ENCODE assay signal across 9 cellular contexts in genomic region chr19:28703400-28703956, GRCh38.
"Had no signal": no experiment of that assay in that cellular context is flagged by ENCODE, and none has a peak within 500 bp of the region (broad histone marks: within the 10 kb centered on the region; RNA-seq: fewer than 3 reads in every experiment).

No MANE protein-coding gene starts in this region.

- H3K4me3 Mint-ChIP-seq: HFFc6, IgD-negative memory B cell had no signal

- H3K27ac Mint-ChIP-seq: HFFc6, IgD-negative memory B cell had no signal

- DNase-seq: GOT3, H7, HFFc6, KBM-7 had no signal

- H3K4me3 ChIP-seq: HAP-1 had no signal

- H3K36me3 ChIP-seq: HAP-1 had no signal

- H3K36me3 Mint-ChIP-seq: IgD-negative memory B cell had no signal

- H3K4me1 ChIP-seq: HAP-1 had no signal

- H3K27me3 Mint-ChIP-seq: IgD-negative memory B cell had no signal

- ATAC-seq: HCT116, HepG2 had no signal

- H3K27ac ChIP-seq: HL-60 had no signal

- H3K4me1 Mint-ChIP-seq: IgD-negative memory B cell had no signal

- H3K9me3 ChIP-seq: HAP-1 had no signal

- FAIRE-seq: HepG2 had no signal

- H3K9me3 Mint-ChIP-seq: HFFc6 had no signal
